8 cellular contexts compared by ENCODE assay signal in the genomic region with DNA sequence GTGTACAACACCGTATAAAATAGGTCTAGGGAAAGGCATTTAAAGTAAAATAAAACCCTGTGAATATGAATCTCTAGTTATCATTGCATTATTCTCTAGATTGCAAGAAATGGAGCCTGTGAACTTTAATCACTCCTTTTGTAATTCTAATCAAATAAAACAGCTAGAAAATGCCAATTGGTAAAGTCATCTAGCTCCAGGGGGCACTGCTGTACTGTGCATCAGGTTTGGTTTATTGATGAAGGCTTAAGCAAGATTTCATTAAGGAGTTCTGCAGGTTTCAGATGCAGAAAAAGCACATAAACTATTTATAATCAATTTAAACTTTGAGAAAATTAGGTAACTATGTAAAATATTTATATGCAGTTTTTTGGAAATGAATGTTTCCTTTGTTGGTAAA.
DNase-seq lines count a peak whose midpoint lies in the region; ATAC-seq and TF ChIP-seq lines count a peak whose summit lies in the region.

No MANE protein-coding gene starts in this region.

- CTCF ChIA-PET in CD8-positive, alpha-beta T cell (lab: Charles Lee) = no interaction called here

- H3K4me3 Mint-ChIP-seq in CD8-positive, alpha-beta T cell = no peak overlapping the region

- no peaks in the 10 kb centered on the region for H3K27me3 ChIP-seq in CD8-positive, alpha-beta T cell (ENCODE audit: insufficient read depth, low read length)
- no peaks in the 10 kb centered on the region for H3K27me3 ChIP-seq in spleen (replicated peaks in 1 of 7)

- no peaks in the 10 kb centered on the region for H3K36me3 Mint-ChIP-seq in CD8-positive, alpha-beta T cell

- H3K4me1 ChIP-seq in CD8-positive, alpha-beta T cell (ENCODE audit: insufficient read depth, low read length) = no peaks in the 10 kb centered on the region
- H3K4me1 ChIP-seq in spleen = no peaks in the 10 kb centered on the region

- H3K4me1 Mint-ChIP-seq in CD8-positive, alpha-beta T cell (ENCODE audit: low read depth) = no peaks in the 10 kb centered on the region

- H3K4me3 ChIP-seq in CD8-positive, alpha-beta T cell (ENCODE audit: low read depth, low read length) = no peak overlapping the region
- H3K4me3 ChIP-seq in spleen = no peak overlapping the region

- intact Hi-C loops in CD8-positive, alpha-beta T cell (cut with DNase I, micrococcal nuclease) = no loop called here
- intact Hi-C loops in spleen (cut with DNase I; ENCODE audit: low total_unique reads) = no loop called here

- WGBS in spleen, 5 donors = 62 to 87% (median 76%) methylated on average over 1 of the region's 1 CpG

- H3K27ac ChIP-seq in CD8-positive, alpha-beta T cell (ENCODE audit: low read depth, low read length) = no peak overlapping the region
- H3K27ac ChIP-seq in spleen = no peak overlapping the region

- no peak overlapping the region for H3K27ac Mint-ChIP-seq in CD8-positive, alpha-beta T cell

- H3K36me3 ChIP-seq in CD8-positive, alpha-beta T cell (ENCODE audit: insufficient read depth, low read length) = no peaks in the 10 kb centered on the region
- no peaks in the 10 kb centered on the region for H3K36me3 ChIP-seq in spleen

- POLR2A ChIA-PET in CD8-positive, alpha-beta T cell (lab: Charles Lee) = no interaction called here

- TF ChIP-seq CTCF in CD8-positive, alpha-beta T cell (IDR thresholded peaks at IDR 0.05) = no peak
- no peak for TF ChIP-seq CTCF in spleen (IDR thresholded peaks at IDR 0.05 in 8 of 11, conservative IDR thresholded peaks at IDR 0.05 in 3 of 11)

- ATAC-seq in CD8-positive, alpha-beta T cell = no peak

- no peaks in the 10 kb centered on the region for H3K27me3 Mint-ChIP-seq in CD8-positive, alpha-beta T cell (ENCODE audit: low read depth)

- no peaks in the 10 kb centered on the region for H3K9me3 ChIP-seq in CD8-positive, alpha-beta T cell (ENCODE audit: low read length)
- peaks cover 0 to 7% (median 0%) of the 10 kb centered on the region in 8 donors for H3K9me3 ChIP-seq in spleen

- TF ChIP-seq POLR2A in spleen (IDR thresholded peaks at IDR 0.05) = no peak

- H3K9me3 Mint-ChIP-seq in CD8-positive, alpha-beta T cell = peaks cover 9% of the 10 kb centered on the region

- peak; percentile 72 for DNase-seq in DMS 273 (lab: John Stamatoyannopoulos, UW; ENCODE audit: unreplicated experiment)
- DNase-seq in Kasumi-1 (lab: John Stamatoyannopoulos, UW) = peak; percentile 47 to 57
- peak; percentile 10 for DNase-seq in UCSD-AML1 (lab: John Stamatoyannopoulos, UW; ENCODE audit: unreplicated experiment)
- peak; percentile 48 for DNase-seq in left kidney (ENCODE audit: low read depth, low spot score)
- DNase-seq in CD8-positive, alpha-beta T cell = no peak
- no peak for DNase-seq in spleen
- DNase-seq in T-helper 9 cell = no peak
- DNase-seq in activated gamma-delta T cell treated with Interleukin-2 at 50 U/mL for 16 hours = no peak

Comparison
In these comparisons a context has a peak if more than half of its experiments do, and no peak if none do; other contexts are left out.
1. DNase-seq: peak in DMS 273 (single experiment), Kasumi-1 (2 of 2), UCSD-AML1 (single experiment) and left kidney (single experiment); none in CD8-positive, alpha-beta T cell (0 of 7), spleen (single experiment), T-helper 9 cell (single experiment) and activated gamma-delta T cell treated with Interleukin-2 at 50 U/mL for 16 hours (single experiment).